In the genomic region with DNA sequence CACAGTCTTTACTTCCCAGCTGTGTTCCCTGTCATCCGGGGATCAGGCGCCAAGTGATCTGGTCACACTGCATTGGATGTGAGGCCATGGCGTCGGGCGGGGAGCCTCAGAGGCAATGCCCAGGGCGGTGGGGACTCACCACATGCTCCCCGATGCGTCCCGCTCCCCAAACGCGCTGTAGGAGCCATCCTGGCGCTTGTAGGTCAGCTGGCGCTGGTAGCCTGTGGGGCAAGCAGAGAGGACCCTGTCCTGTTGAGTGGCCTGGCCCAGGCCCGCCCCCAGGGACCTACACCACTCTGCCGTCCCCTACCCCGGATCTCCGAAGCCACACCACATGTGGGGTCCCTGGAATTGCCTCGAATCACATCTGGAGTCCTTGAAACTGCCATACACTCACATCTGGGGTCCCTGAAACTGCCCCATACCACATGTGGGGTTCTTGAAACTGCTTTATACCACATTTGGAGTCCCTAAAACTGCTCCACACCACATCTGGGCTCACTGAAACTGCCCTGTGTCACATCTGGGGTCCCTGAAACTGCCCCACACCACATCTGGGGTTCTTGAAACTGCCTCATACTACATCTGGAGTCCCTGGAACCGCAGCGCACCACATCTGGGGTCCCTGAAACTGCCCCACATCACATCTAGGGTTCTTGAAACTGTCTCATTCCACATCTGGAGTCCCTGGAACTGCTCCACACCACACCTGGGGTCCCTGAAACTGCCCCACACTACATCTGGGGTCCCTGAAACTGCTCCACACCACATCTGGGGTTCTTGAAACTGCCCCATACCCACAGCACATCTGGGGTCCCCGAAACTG, we compare ENCODE assay signal across 16 cellular contexts. TPM values are rescaled to one million over a fixed set of nuclear protein-coding genes. Genes with fewer than 3 reads are reported as not detected.
"Had no signal": no experiment of that assay in that cellular context is flagged by ENCODE, and none has a peak within 500 bp of the region (broad histone marks: within the 10 kb centered on the region; RNA-seq: fewer than 3 reads in every experiment).

No MANE protein-coding gene starts in this region.

- H3K27ac ChIP-seq: left ventricle myocardium inferior, pancreas, upper lobe of right lung had no signal

- H3K9me3 ChIP-seq: pancreas, upper lobe of right lung had no signal

- DNase-seq: activated B cell treated with CpG ODN at 0.5 μM for 24 hours; activated CD4-positive, alpha-beta T cell treated with anti-CD3 and anti-CD28 coated beads, Interleukin-2, amount 10 ng/mL, durations not matched to agents 7 days and 5 days; activated effector memory CD4-positive, alpha-beta T cell treated with anti-CD3 and anti-CD28 coated beads, Interleukin-2, amount 50 U/mL, for 16 hours; esophagus squamous epithelium; foreskin fibroblast; head of caudate nucleus; islet precursor cell; left ventricle myocardium inferior; pancreas; stimulated activated CD4-positive, alpha-beta T cell treated with anti-CD3 and anti-CD28 coated beads, Interleukin-4, amount 100 ng/mL, for 1 hour; stimulated activated CD8-positive, alpha-beta memory T cell treated with anti-CD3 and anti-CD28 coated beads, Interleukin-4, amount 100 ng/mL, for 48 hours; upper lobe of right lung had no signal

- H3K27me3 ChIP-seq: pancreas, upper lobe of right lung had no signal

- H3K36me3 ChIP-seq: esophagus squamous epithelium, pancreas, upper lobe of right lung had no signal

- H3K4me3 ChIP-seq: esophagus squamous epithelium, left ventricle myocardium inferior, pancreas, upper lobe of right lung had no signal

- H3K4me1 ChIP-seq: left ventricle myocardium inferior, pancreas, upper lobe of right lung had no signal

- ATAC-seq: pancreas, upper lobe of right lung had no signal

RNA-seq across cellular contexts. Expression of a gene that starts 33.2 kb away (rescaled TPM):
- total RNA-seq: activated CD8-positive, alpha-beta memory T cell treated with anti-CD3 and anti-CD28 coated beads for 36 hours; neural crest cell; renal cortical epithelial cell; temporal lobe had no signal
